34 cellular contexts compared by ENCODE assay signal in the genomic region with DNA sequence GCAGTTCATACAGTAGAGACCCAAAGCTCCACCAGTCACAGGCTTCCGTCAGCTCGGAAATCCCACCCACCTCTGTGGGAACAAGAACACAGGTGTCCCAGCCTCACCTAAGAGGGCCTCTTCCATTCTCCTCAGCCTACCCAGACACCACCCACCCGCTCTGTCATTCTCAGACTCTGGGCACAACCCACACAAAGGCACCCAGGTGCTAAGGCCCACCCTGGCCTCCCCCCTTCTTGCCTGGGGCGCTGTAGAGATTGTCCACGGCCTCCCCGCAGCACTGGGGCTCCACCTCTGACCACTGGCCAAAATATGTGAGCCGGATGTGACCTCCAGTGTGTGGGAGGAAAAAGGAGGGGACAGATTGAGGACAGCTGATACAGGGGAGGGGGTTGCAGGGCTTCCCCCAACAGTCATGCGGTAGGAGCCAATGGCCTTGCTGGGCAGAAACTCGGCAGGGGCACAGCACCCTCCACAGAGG. TPM values are rescaled to one million over a fixed set of nuclear protein-coding genes. Genes with fewer than 3 reads are reported as not detected.
"Had no signal": no experiment of that assay in that cellular context is flagged by ENCODE, and none has a peak within 500 bp of the region (broad histone marks: within the 10 kb centered on the region; RNA-seq: fewer than 3 reads in every experiment).

No MANE protein-coding gene starts in this region.

- H3K36me3 ChIP-seq: thyroid gland had no signal

- H3K9me3 ChIP-seq: esophagus muscularis mucosa, heart right ventricle, sigmoid colon, stomach, thyroid gland, upper lobe of right lung had no signal

- H3K9me3 Mint-ChIP-seq: activated CD4-positive, alpha-beta memory T cell treated with anti-CD3 and anti-CD28 coated beads for 36 hours; activated CD4-positive, alpha-beta T cell treated with anti-CD3 and anti-CD28 coated beads, Interleukin-2, amount 10 ng/mL, durations not matched to agents 24 days and 14 days; activated naive CD4-positive, alpha-beta T cell treated with anti-CD3 and anti-CD28 coated beads, Interleukin-2, amount 50 U/mL, for 24 hours; activated naive CD8-positive, alpha-beta T cell treated with anti-CD3 and anti-CD28 coated beads, Interleukin-2, amount 50 U/mL, for 24 hours; activated T-helper 2 cell treated with anti-CD3 and anti-CD28 coated beads, Interferon-gamma antibody, Interleukin-2, Interleukin-4, amounts not matched to agents 10 μg/mL and 5 μg/mL and 100 μg/mL, durations not matched to agents 14 hours and 24 hours and 36 hours; mesothelial cell of epicardium; naive thymus-derived CD4-positive, alpha-beta T cell; neural crest cell; stimulated activated memory B cell treated with anti-CD40 and anti-IgM and Interleukin-4, amounts not matched to agents 10 μg/mL and 1 μg/mL and 100 μg/mL, for 72 hours had no signal

- H3K36me3 Mint-ChIP-seq: activated naive CD4-positive, alpha-beta T cell treated with anti-CD3 and anti-CD28 coated beads, Interleukin-2, amount 50 U/mL, for 24 hours; mesothelial cell of epicardium had no signal

- H3K4me1 ChIP-seq: foreskin keratinocyte had no signal

- ATAC-seq: activated naive CD8-positive, alpha-beta T cell treated with anti-CD3 and anti-CD28 coated beads, Interleukin-2, amount 50 U/mL, for 24 hours; foreskin keratinocyte; naive thymus-derived CD4-positive, alpha-beta T cell; stimulated activated memory B cell treated with anti-CD40 and anti-IgM and Interleukin-4, amounts not matched to agents 10 μg/mL and 1 μg/mL and 100 μg/mL, for 72 hours; T-helper 17 cell; upper lobe of right lung had no signal

- H3K4me3 ChIP-seq: esophagus muscularis mucosa, heart right ventricle, sigmoid colon, stomach, thyroid gland, upper lobe of right lung had no signal

- H3K27ac ChIP-seq: esophagus muscularis mucosa, foreskin keratinocyte, sigmoid colon, stomach, thyroid gland, upper lobe of right lung, WERI-Rb-1 had no signal

- H3K27me3 Mint-ChIP-seq: activated CD4-positive, alpha-beta memory T cell treated with anti-CD3 and anti-CD28 coated beads for 36 hours; activated CD4-positive, alpha-beta T cell treated with anti-CD3 and anti-CD28 coated beads, Interleukin-2, amount 10 ng/mL, durations not matched to agents 24 days and 14 days; activated naive CD4-positive, alpha-beta T cell treated with anti-CD3 and anti-CD28 coated beads, Interleukin-2, amount 50 U/mL, for 24 hours; activated naive CD8-positive, alpha-beta T cell treated with anti-CD3 and anti-CD28 coated beads, Interleukin-2, amount 50 U/mL, for 24 hours; naive thymus-derived CD4-positive, alpha-beta T cell; stimulated activated memory B cell treated with anti-CD40 and anti-IgM and Interleukin-4, amounts not matched to agents 10 μg/mL and 1 μg/mL and 100 μg/mL, for 72 hours; T-helper 17 cell had no signal

- H3K4me3 Mint-ChIP-seq: activated CD4-positive, alpha-beta memory T cell treated with anti-CD3 and anti-CD28 coated beads for 36 hours; activated CD4-positive, alpha-beta T cell treated with anti-CD3 and anti-CD28 coated beads, Interleukin-2, amount 10 ng/mL, durations not matched to agents 24 days and 14 days; activated naive CD4-positive, alpha-beta T cell treated with anti-CD3 and anti-CD28 coated beads, Interleukin-2, amount 50 U/mL, for 24 hours; activated naive CD8-positive, alpha-beta T cell treated with anti-CD3 and anti-CD28 coated beads, Interleukin-2, amount 50 U/mL, for 24 hours; mesothelial cell of epicardium; naive thymus-derived CD4-positive, alpha-beta T cell; neural crest cell; stimulated activated memory B cell treated with anti-CD40 and anti-IgM and Interleukin-4, amounts not matched to agents 10 μg/mL and 1 μg/mL and 100 μg/mL, for 72 hours; T-helper 17 cell had no signal

- H3K27me3 ChIP-seq: esophagus muscularis mucosa, foreskin keratinocyte, heart right ventricle, sigmoid colon, stomach, thyroid gland, upper lobe of right lung had no signal

- H3K4me1 Mint-ChIP-seq: mesothelial cell of epicardium, neural crest cell, T-helper 17 cell had no signal

- H3K27ac Mint-ChIP-seq: activated CD4-positive, alpha-beta memory T cell treated with anti-CD3 and anti-CD28 coated beads for 36 hours; activated CD4-positive, alpha-beta T cell treated with anti-CD3 and anti-CD28 coated beads, Interleukin-2, amount 10 ng/mL, durations not matched to agents 24 days and 14 days; activated naive CD4-positive, alpha-beta T cell treated with anti-CD3 and anti-CD28 coated beads, Interleukin-2, amount 50 U/mL, for 24 hours; activated naive CD8-positive, alpha-beta T cell treated with anti-CD3 and anti-CD28 coated beads, Interleukin-2, amount 50 U/mL, for 24 hours; activated T-helper 2 cell treated with anti-CD3 and anti-CD28 coated beads, Interferon-gamma antibody, Interleukin-2, Interleukin-4, amounts not matched to agents 10 μg/mL and 5 μg/mL and 100 μg/mL, durations not matched to agents 14 hours and 24 hours and 36 hours; mesothelial cell of epicardium; stimulated activated memory B cell treated with anti-CD40 and anti-IgM and Interleukin-4, amounts not matched to agents 10 μg/mL and 1 μg/mL and 100 μg/mL, for 72 hours had no signal

- DNase-seq: activated CD4-positive, alpha-beta memory T cell treated with anti-CD3 and anti-CD28 coated beads for 36 hours; activated CD4-positive, alpha-beta T cell treated with anti-CD3 and anti-CD28 coated beads, Interleukin-2, amount 10 ng/mL, durations not matched to agents 24 days and 14 days; activated CD4-positive, CD25-positive, alpha-beta regulatory T cell treated with anti-CD3 and anti-CD28 coated beads, Interleukin-2, amount 50 U/mL, for 72 hours; activated CD8-positive, alpha-beta memory T cell treated with anti-CD3 and anti-CD28 coated beads, Interleukin-2, amount 50 U/mL, for 48 hours; activated naive CD8-positive, alpha-beta T cell treated with anti-CD3 and anti-CD28 coated beads, Interleukin-2, amount 50 U/mL, for 24 hours; activated T-cell treated with anti-CD3 and anti-CD28 coated beads, Interleukin-2, amount 50 U/mL, for 48 hours; amygdala; cortex of kidney; foreskin keratinocyte; heart right ventricle; mammary epithelial cell; naive thymus-derived CD4-positive, alpha-beta T cell; retina; sigmoid colon; small intestine; stimulated activated CD4-positive, alpha-beta T cell treated with anti-CD3 and anti-CD28 coated beads, Interleukin-1b, Interleukin-23, amount 100 ng/mL, for 48 hours; stimulated activated CD4-positive, alpha-beta T cell treated with anti-CD3 and anti-CD28 coated beads, Interleukin-4, amount 100 ng/mL, for 4 hours; stimulated activated CD8-positive, alpha-beta memory T cell treated with anti-CD3 and anti-CD28 coated beads, Interleukin-4, amount 100 ng/mL, for 48 hours; stomach; T-helper 17 cell; T1000; thyroid gland; upper lobe of right lung; WERI-Rb-1 had no signal

RNA-seq across cellular contexts. Expression of gene PROX2, which starts 33.0 kb away (rescaled TPM):
- total RNA-seq: activated CD4-positive, alpha-beta T cell treated with anti-CD3 and anti-CD28 coated beads, Interleukin-2, amount 10 ng/mL, durations not matched to agents 24 days and 14 days; chondrocyte; esophagus muscularis mucosa; foreskin keratinocyte; heart right ventricle; liver; mammary epithelial cell; mesothelial cell of epicardium; neural crest cell; omental fat pad; posterior vena cava; stomach; T-helper 17 cell; thyroid gland; upper lobe of right lung had no signal
- polyA plus RNA-seq: foreskin keratinocyte, heart right ventricle, mammary epithelial cell, small intestine, stomach had no signal

RNA-seq across cellular contexts. Expression of gene PGF, which starts 46.5 kb away (rescaled TPM):
- total RNA-seq: T-helper 17 cell had no signal
